ENCODE assay signal across 8 cellular contexts in genomic region chr21:31731112-31731801, GRCh38. TPM values are rescaled to one million over a fixed set of nuclear protein-coding genes. Genes with fewer than 3 reads are reported as not detected.
DNase-seq lines count a peak whose midpoint lies in the region; ATAC-seq lines count a peak whose summit lies in the region.

No MANE protein-coding gene starts in this region.

- peaks cover 9% of the 10 kb centered on the region for H3K4me1 Mint-ChIP-seq in activated CD4-positive, alpha-beta T cell treated with anti-CD3 and anti-CD28 coated beads, Interleukin-2, amount 10 ng/mL, durations not matched to agents 24 days and 14 days
- no peaks in the 10 kb centered on the region for H3K4me1 Mint-ChIP-seq in dendritic cell treated with granulocyte-macrophage colony-stimulating factor and Interleukin-4, amounts not matched to agents 40 ng/mL and 50 ng/mL, for 4 days (ENCODE audit: low read depth)

- peak overlapping the region; percentile 90 for H3K4me3 Mint-ChIP-seq in activated CD4-positive, alpha-beta T cell treated with anti-CD3 and anti-CD28 coated beads, Interleukin-2, amount 10 ng/mL, durations not matched to agents 24 days and 14 days
- peak overlapping the region; percentile 80 for H3K4me3 Mint-ChIP-seq in dendritic cell treated with granulocyte-macrophage colony-stimulating factor and Interleukin-4, amounts not matched to agents 40 ng/mL and 50 ng/mL, for 4 days

- peaks cover 6% of the 10 kb centered on the region for H3K36me3 Mint-ChIP-seq in activated CD4-positive, alpha-beta T cell treated with anti-CD3 and anti-CD28 coated beads, Interleukin-2, amount 10 ng/mL, durations not matched to agents 24 days and 14 days (ENCODE audit: low read depth)
- H3K36me3 Mint-ChIP-seq in dendritic cell treated with granulocyte-macrophage colony-stimulating factor and Interleukin-4, amounts not matched to agents 40 ng/mL and 50 ng/mL, for 4 days (ENCODE audit: low read depth), result no peaks in the 10 kb centered on the region

- intact Hi-C loops in activated CD4-positive, alpha-beta T cell treated with anti-CD3 and anti-CD28 coated beads, Interleukin-2, amount 10 ng/mL, durations not matched to agents 24 days and 14 days (cut with micrococcal nuclease), result loop anchor here (5.0 kb wide), 2 partner anchors 549 to 599 kb away; no protein-coding TSS in a partner anchor
- intact Hi-C loops in dendritic cell treated with granulocyte-macrophage colony-stimulating factor and Interleukin-4, amounts not matched to agents 40 ng/mL and 50 ng/mL, for 4 days (cut with micrococcal nuclease), result loop anchor here (5.0 kb wide), 1 partner anchor 41 kb away; no protein-coding TSS in a partner anchor

- no peaks in the 10 kb centered on the region for H3K27me3 Mint-ChIP-seq in activated CD4-positive, alpha-beta T cell treated with anti-CD3 and anti-CD28 coated beads, Interleukin-2, amount 10 ng/mL, durations not matched to agents 24 days and 14 days
- H3K27me3 Mint-ChIP-seq in dendritic cell treated with granulocyte-macrophage colony-stimulating factor and Interleukin-4, amounts not matched to agents 40 ng/mL and 50 ng/mL, for 4 days, result no peaks in the 10 kb centered on the region

- ATAC-seq in GM21526 (IDR thresholded peaks at IDR 0.05; ENCODE audit: low FRiP score, unreplicated experiment), result peak; percentile 16

- DNase-seq in Daoy (ENCODE audit: low read depth) (peak; percentile 33), KG1 (lab: John Stamatoyannopoulos, UW) (peak; percentile 50), lung microvascular endothelial cell (ENCODE audit: low read depth in 2 of 2) (peak; percentile 47 to 48), NCI-H2107 treated with DMSO at 0.1 percent for 48 hours (lab: John Stamatoyannopoulos, UW; ENCODE audit: unreplicated experiment) (no peak)
- peak; percentile 86 for DNase-seq in activated CD4-positive, alpha-beta T cell treated with anti-CD3 and anti-CD28 coated beads, Interleukin-2, amount 10 ng/mL, durations not matched to agents 24 days and 14 days
- DNase-seq in stimulated activated CD8-positive, alpha-beta memory T cell treated with anti-CD3 and anti-CD28 coated beads, Interleukin-15, amount 100 ng/mL, for 24 hours (ENCODE audit: low read depth), result peak; percentile 15

- H3K9me3 Mint-ChIP-seq in activated CD4-positive, alpha-beta T cell treated with anti-CD3 and anti-CD28 coated beads, Interleukin-2, amount 10 ng/mL, durations not matched to agents 24 days and 14 days, result no peaks in the 10 kb centered on the region
- H3K9me3 Mint-ChIP-seq in dendritic cell treated with granulocyte-macrophage colony-stimulating factor and Interleukin-4, amounts not matched to agents 40 ng/mL and 50 ng/mL, for 4 days, result no peaks in the 10 kb centered on the region

- H3K27ac Mint-ChIP-seq in activated CD4-positive, alpha-beta T cell treated with anti-CD3 and anti-CD28 coated beads, Interleukin-2, amount 10 ng/mL, durations not matched to agents 24 days and 14 days, result peak overlapping the region; percentile 82
- no peak overlapping the region for H3K27ac Mint-ChIP-seq in dendritic cell treated with granulocyte-macrophage colony-stimulating factor and Interleukin-4, amounts not matched to agents 40 ng/mL and 50 ng/mL, for 4 days

RNA-seq across cellular contexts. Expression of gene SCAF4, which starts 0.7 kb away (rescaled TPM):
- total RNA-seq in Daoy (2014; rRNA removed; shearing (Covaris generic)), result 5.0 and 5.8 TPM in 2 replicates
- total RNA-seq in activated CD4-positive, alpha-beta T cell treated with anti-CD3 and anti-CD28 coated beads, Interleukin-2, amount 10 ng/mL, durations not matched to agents 24 days and 14 days, result 65.4 and 65.7 TPM in 2 replicates
- 2.4 and 4.0 TPM in 2 replicates for total RNA-seq in lung microvascular endothelial cell
